ENCODE assay signal across 1 cellular context in the genomic region with DNA sequence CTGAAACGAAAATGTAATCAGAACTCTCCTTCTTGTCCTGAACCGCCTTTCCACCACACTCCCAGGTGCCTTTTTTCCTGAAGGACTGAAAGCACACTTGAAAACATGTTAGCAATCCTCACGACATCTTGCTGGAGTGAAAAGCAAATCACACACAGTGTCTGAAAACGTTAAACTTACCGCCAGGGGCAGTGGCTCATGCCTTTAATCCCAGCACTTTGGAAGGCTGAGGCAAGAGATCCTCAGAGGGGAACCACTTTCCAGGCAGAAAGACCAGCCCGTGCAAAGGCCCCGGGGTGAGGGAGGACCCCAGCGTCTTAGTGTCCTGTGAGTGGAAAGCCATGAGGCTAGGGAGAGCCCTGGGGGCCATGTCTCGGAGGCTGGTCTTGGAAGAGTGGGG.
TF ChIP-seq lines count a peak whose summit lies in the region.

No MANE protein-coding gene starts in this region.

TF ChIP-seq in K562, 482 proteins besides CTCF, POLR2A, EP300 and RAD21:
- TF ChIP-seq NCOA2 (IDR thresholded peaks at IDR 0.05; ENCODE audit: partially characterized antibody in 2 of 2), result no peak
- no peak for TF ChIP-seq ZNF511 (CRISPR knock-in tag; IDR thresholded peaks at IDR 0.05)
- no peak for TF ChIP-seq EP400 (IDR thresholded peaks at IDR 0.05)
- no peak for TF ChIP-seq SUPT5H (IDR thresholded peaks at IDR 0.05)
- no peak for TF ChIP-seq HSF4 (CRISPR knock-in tag; IDR thresholded peaks at IDR 0.05; ENCODE audit: borderline replicate concordance)
- no peak for TF ChIP-seq NR1H2 (CRISPR knock-in tag; IDR thresholded peaks at IDR 0.05)
- TF ChIP-seq PRPF4 (IDR thresholded peaks at IDR 0.05; ENCODE audit: insufficient read depth, low read depth, low read length, poor library complexity, severe bottlenecking), result no peak
- TF ChIP-seq TAF7 (tag; IDR thresholded peaks at IDR 0.05), result no peak
- TF ChIP-seq PHF8 (IDR thresholded peaks at IDR 0.05; ENCODE audit: borderline replicate concordance, low read length), result no peak
- no peak for TF ChIP-seq ZSCAN29 (IDR thresholded peaks at IDR 0.05)
- TF ChIP-seq, protein P1, sequence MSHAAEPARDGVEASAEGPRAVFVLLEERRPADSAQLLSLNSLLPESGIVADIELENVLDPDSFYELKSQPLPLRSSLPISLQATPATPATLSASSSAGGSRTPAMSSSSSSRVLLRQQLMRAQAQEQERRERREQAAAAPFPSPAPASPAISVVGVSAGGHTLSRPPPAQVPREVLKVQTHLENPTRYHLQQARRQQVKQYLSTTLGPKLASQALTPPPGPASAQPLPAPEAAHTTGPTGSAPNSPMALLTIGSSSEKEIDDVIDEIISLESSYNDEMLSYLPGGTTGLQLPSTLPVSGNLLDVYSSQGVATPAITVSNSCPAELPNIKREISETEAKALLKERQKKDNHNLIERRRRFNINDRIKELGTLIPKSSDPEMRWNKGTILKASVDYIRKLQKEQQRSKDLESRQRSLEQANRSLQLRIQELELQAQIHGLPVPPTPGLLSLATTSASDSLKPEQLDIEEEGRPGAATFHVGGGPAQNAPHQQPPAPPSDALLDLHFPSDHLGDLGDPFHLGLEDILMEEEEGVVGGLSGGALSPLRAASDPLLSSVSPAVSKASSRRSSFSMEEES (CRISPR knock-in tag; IDR thresholded peaks at IDR 0.05), result no peak
